In the genomic region with DNA sequence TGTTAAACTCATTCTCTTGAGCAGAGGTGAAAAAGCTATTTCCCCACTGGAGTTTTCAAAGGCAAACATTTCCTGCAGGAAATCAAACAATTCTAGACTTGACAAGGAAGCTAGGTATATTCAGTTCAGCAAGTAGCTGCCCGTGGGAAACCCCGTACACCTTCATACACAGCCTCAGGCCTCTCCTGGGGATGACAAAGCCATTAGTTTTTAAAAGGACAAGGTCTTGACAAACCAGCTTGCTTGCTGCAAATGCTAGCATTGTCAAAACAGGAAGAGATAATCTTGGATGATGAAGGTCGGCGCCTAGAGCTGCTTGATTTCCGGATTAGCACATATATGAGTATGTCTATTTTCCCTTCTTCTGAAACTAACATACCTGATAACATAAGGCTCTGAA, we compare ENCODE assay signal across 28 cellular contexts.
A peak's percentile ranks its signal among the peaks of the same experiment; 100 is the strongest.
DNase-seq lines count a peak whose midpoint lies in the region; ATAC-seq, FAIRE-seq and TF ChIP-seq lines count a peak whose summit lies in the region.
"Had no signal": no experiment of that assay in that cellular context is flagged by ENCODE, and none has a peak within 500 bp of the region (broad histone marks: within the 10 kb centered on the region; RNA-seq: fewer than 3 reads in every experiment).

No MANE protein-coding gene starts in this region.

- no peaks in the 10 kb centered on the region for H3K36me3 ChIP-seq in Karpas-422 (ENCODE audit: insufficient read depth, low read length)
- H3K36me3 ChIP-seq in H1 (ENCODE audit: control insufficient read depth in 2 of 4, insufficient read depth in 4 of 4, low read length in 3 of 4): no peaks in the 10 kb centered on the region
- no peaks in the 10 kb centered on the region for H3K36me3 ChIP-seq in neuronal stem cell (replicated peaks in 1 of 2; ENCODE audit: control insufficient read depth in 2 of 2, insufficient read depth in 2 of 2, low read length in 2 of 2)
- H3K36me3 ChIP-seq: cardiac muscle cell, pancreas, SJSA1, upper lobe of left lung had no signal

- H3K9me3 Mint-ChIP-seq in activated T-helper 2 cell treated with anti-CD3 and anti-CD28 coated beads, Interferon-gamma antibody, Interleukin-2, Interleukin-4, amounts not matched to agents 10 μg/mL and 5 μg/mL and 100 μg/mL, durations not matched to agents 14 hours and 24 hours and 36 hours: no peaks in the 10 kb centered on the region
- H3K9me3 Mint-ChIP-seq: T-helper 1 cell treated with Interleukin-12 subunit alpha and Interleukin-12 subunit beta and Interleukin-4 antibody, amounts not matched to agents 30 μg/mL and 1 μg/mL, for 36 hours had no signal

- H3K9ac ChIP-seq in Karpas-422 (ENCODE audit: low read length) (no peak overlapping the region), H1 (replicated peaks in 1 of 4; ENCODE audit: extremely low read depth in 1 of 4, low read depth in 3 of 4, low read length in 3 of 4) (no peak overlapping the region), neuronal stem cell (ENCODE audit: low read depth, low read length, poor library complexity) (no peak overlapping the region)

- H3K27me3 ChIP-seq in Karpas-422 (ENCODE audit: low read length) (no peaks in the 10 kb centered on the region), H1 (replicated peaks in 1 of 4; ENCODE audit: control insufficient read depth in 3 of 4, extremely low read depth in 1 of 4, insufficient read depth in 3 of 4, low read length in 3 of 4) (no peaks in the 10 kb centered on the region), neuronal stem cell (ENCODE audit: control insufficient read depth in 3 of 3, insufficient read depth in 3 of 3, low read depth in 1 of 3, low read length in 3 of 3) (no peaks in the 10 kb centered on the region)
- H3K27me3 ChIP-seq: cardiac muscle cell, pancreas, SJSA1, upper lobe of left lung had no signal

- H3K79me1 ChIP-seq in H1 (ENCODE audit: low read depth, low read length) (no peaks in the 10 kb centered on the region), neuronal stem cell (ENCODE audit: low read depth, low read length) (no peaks in the 10 kb centered on the region)

- H3K9me3 ChIP-seq in Karpas-422 (ENCODE audit: low read length): peaks cover 3% of the 10 kb centered on the region; the same call in 1 of the 2 replicates
- no peaks in the 10 kb centered on the region for H3K9me3 ChIP-seq in H1 (ENCODE audit: insufficient read depth in 2 of 2, low read depth in 1 of 2, low read length in 1 of 2)
- no peaks in the 10 kb centered on the region for H3K9me3 ChIP-seq in neuronal stem cell (replicated peaks in 1 of 2; ENCODE audit: control insufficient read depth in 2 of 2, insufficient read depth in 1 of 2, low read depth in 1 of 2, low read length in 2 of 2)
- H3K9me3 ChIP-seq: pancreas, SJSA1, upper lobe of left lung had no signal

- H3K36me3 Mint-ChIP-seq in activated T-helper 2 cell treated with anti-CD3 and anti-CD28 coated beads, Interferon-gamma antibody, Interleukin-2, Interleukin-4, amounts not matched to agents 10 μg/mL and 5 μg/mL and 100 μg/mL, durations not matched to agents 14 hours and 24 hours and 36 hours (ENCODE audit: low read depth): no peaks in the 10 kb centered on the region
- H3K36me3 Mint-ChIP-seq: activated CD4-positive, alpha-beta memory T cell treated with anti-CD3 and anti-CD28 coated beads for 36 hours; memory B cell; naive B cell had no signal

- H3K4me2 ChIP-seq in Karpas-422 (ENCODE audit: low read depth, low read length, poor library complexity, severe bottlenecking) (no peak overlapping the region), H1 (ENCODE audit: insufficient read depth in 1 of 2, low read depth in 2 of 2, low read length in 2 of 2) (no peak overlapping the region), neuronal stem cell (ENCODE audit: insufficient read depth, low read length, poor library complexity, severe bottlenecking) (no peak overlapping the region)
- H3K4me2 ChIP-seq: PC-9 had no signal

- TF ChIP-seq RAD21 in H1 (IDR thresholded peaks at IDR 0.05 in 1 of 2, conservative IDR thresholded peaks at IDR 0.05 in 1 of 2; ENCODE audit: low read depth in 2 of 2, low read length in 2 of 2): no peak

- H3K14ac ChIP-seq in H1 (ENCODE audit: insufficient read length) (no peak overlapping the region), neuronal stem cell (ENCODE audit: low read length) (no peak overlapping the region)

- H2BK12ac ChIP-seq in H1 (ENCODE audit: low read depth, low read length): no peak overlapping the region
- H2BK12ac ChIP-seq in neuronal stem cell (ENCODE audit: low read length): no peak overlapping the region

- H4K20me1 ChIP-seq in Karpas-422 (ENCODE audit: insufficient read depth, low read depth, low read length) (no peaks in the 10 kb centered on the region), H1 (replicated peaks in 1 of 2; ENCODE audit: control insufficient read depth in 1 of 2, insufficient read depth in 2 of 2, low read length in 2 of 2) (no peaks in the 10 kb centered on the region)

- H3K4ac ChIP-seq in H1 (replicated peaks; ENCODE audit: insufficient read length, low read depth, low read length) (no peak overlapping the region), neuronal stem cell (ENCODE audit: low read length) (no peak overlapping the region)

- H2AK5ac ChIP-seq in H1 (ENCODE audit: low read depth, low read length) (no peak overlapping the region), neuronal stem cell (ENCODE audit: low read depth, low read length) (no peak overlapping the region)

- no peak for TF ChIP-seq CTCF in H1 (IDR thresholded peaks at IDR 0.05; ENCODE audit: control extremely low read depth in 1 of 3, insufficient read depth in 1 of 3, low read depth in 1 of 3, low read length in 3 of 3)

- 94% methylated on average over 5 of the region's 5 CpGs; no CpG with 5 or more reads in 1 of the 2 experiments for WGBS in H1 (ENCODE audit: extremely low coverage in 1 of 2, insufficient coverage in 1 of 2, insufficient read length in 1 of 2, insufficient replicate concordance in 2 of 2, low coverage in 1 of 2, low lambda C conversion rate in 2 of 2, missing lambda C conversion rate in 1 of 2), 2 experiments
- WGBS in neuronal stem cell (ENCODE audit: extremely low coverage in 2 of 2, insufficient read length in 2 of 2, insufficient replicate concordance in 1 of 2), 2 donors: no CpG with 5 or more reads among the region's 5 CpGs

- no peak overlapping the region for H4K91ac ChIP-seq in H1 (replicated peaks; ENCODE audit: insufficient read length, low read length)
- no peak overlapping the region for H4K91ac ChIP-seq in neuronal stem cell (ENCODE audit: low read depth, low read length, poor library complexity)

- TF ChIP-seq EP300 in H1 (IDR thresholded peaks at IDR 0.05; ENCODE audit: borderline replicate concordance in 1 of 2, low read depth in 2 of 2, low read length in 2 of 2): no peak

- H2AFZ ChIP-seq in Karpas-422 (ENCODE audit: low read length) (no peak overlapping the region), H1 (ENCODE audit: low read length) (peak overlapping the region; percentile 19; the same call in 1 of the 2 replicates), neuronal stem cell (ENCODE audit: low read length) (peak overlapping the region; percentile 52)
- H2AFZ ChIP-seq: PC-9 had no signal

- no peak overlapping the region for H3K18ac ChIP-seq in H1 (ENCODE audit: extremely low read depth, low read length)
- no peak overlapping the region for H3K18ac ChIP-seq in neuronal stem cell (ENCODE audit: low read length)

- H3K23me2 ChIP-seq in H1 (ENCODE audit: low read depth, low read length): no peaks in the 10 kb centered on the region

- no peak for ATAC-seq in GM19351 (IDR thresholded peaks at IDR 0.05; ENCODE audit: unreplicated experiment)
- ATAC-seq in Right ventricle myocardium inferior: no peak
- ATAC-seq: pancreas, sciatic nerve had no signal

- H4K8ac ChIP-seq in H1 (ENCODE audit: extremely low read depth, insufficient read depth, low read length): no peak overlapping the region
- H4K8ac ChIP-seq in neuronal stem cell (ENCODE audit: low read depth, low read length): no peak overlapping the region

- H3K27ac ChIP-seq in Karpas-422 (ENCODE audit: low read length): no peak overlapping the region
- no peak overlapping the region for H3K27ac ChIP-seq in H1 (ENCODE audit: low read depth, low read length)
- no peak overlapping the region for H3K27ac ChIP-seq in neuronal stem cell (replicated peaks; ENCODE audit: low read length)
- H3K27ac ChIP-seq: cardiac muscle cell, pancreas, PC-9, SJSA1, upper lobe of left lung had no signal

- TF ChIP-seq POLR2A in H1 (IDR thresholded peaks at IDR 0.05; ENCODE audit: control extremely low read depth in 1 of 2, low read depth in 2 of 2, low read length in 2 of 2): no peak

- POLR2A ChIA-PET in H1 (lab: Charles Lee; ENCODE audit: partially characterized antibody): no interaction called here

- no peaks in the 10 kb centered on the region for H3K9me2 ChIP-seq in Karpas-422 (replicated peaks; ENCODE audit: insufficient read depth, low read length)

- H2BK5ac ChIP-seq in H1 (ENCODE audit: low read depth, low read length): no peak overlapping the region
- H2BK5ac ChIP-seq in neuronal stem cell (ENCODE audit: low read length): no peak overlapping the region

- H3K79me2 ChIP-seq in Karpas-422 (ENCODE audit: low read length) (no peaks in the 10 kb centered on the region), H1 (ENCODE audit: control insufficient read depth in 1 of 2, insufficient read depth in 2 of 2, low read length in 2 of 2) (no peaks in the 10 kb centered on the region)

- H3K23ac ChIP-seq in H1 (ENCODE audit: insufficient read length) (no peak overlapping the region), neuronal stem cell (ENCODE audit: low read depth, low read length, poor library complexity) (no peak overlapping the region)

- intact Hi-C loops in activated T-helper 2 cell treated with anti-CD3 and anti-CD28 coated beads, Interferon-gamma antibody, Interleukin-2, Interleukin-4, amounts not matched to agents 10 μg/mL and 5 μg/mL and 100 μg/mL, durations not matched to agents 14 hours and 24 hours and 36 hours (cut with micrococcal nuclease): no loop called here
- intact Hi-C loops in Right ventricle myocardium inferior (cut with DNase I): no loop called here

- DNase-seq in Karpas-422 (peak; percentile 37), NOMO-1 treated with DMSO at 0.1 percent for 48 hours (lab: John Stamatoyannopoulos, UW; ENCODE audit: unreplicated experiment) (peak; percentile 73), H1 (ENCODE audit: low read depth in 1 of 2, low spot score in 2 of 2) (no peak), neuronal stem cell (ENCODE audit: low spot score) (no peak), Right ventricle myocardium inferior (ENCODE audit: missing footprints) (no peak)
- no peak for DNase-seq in activated T-helper 2 cell treated with anti-CD3 and anti-CD28 coated beads, Interferon-gamma antibody, Interleukin-2, Interleukin-4, amounts not matched to agents 10 μg/mL and 5 μg/mL and 100 μg/mL, durations not matched to agents 14 hours and 24 hours and 36 hours (ENCODE audit: low spot score)
- DNase-seq: activated CD4-positive, alpha-beta memory T cell treated with anti-CD3 and anti-CD28 coated beads for 36 hours; activated CD4-positive, CD25-positive, alpha-beta regulatory T cell; activated naive CD4-positive, alpha-beta T cell treated with Interleukin-2 at 50 U/mL for 16 hours; amniotic stem cell; dermis blood vessel endothelial cell; DND-41; foreskin melanocyte; IMR-90; kidney; naive B cell; NCI-H2081 treated with DMSO at 0.1 percent for 48 hours; NCI-H524; pancreas; PC-9; stimulated activated CD4-positive, alpha-beta T cell treated with anti-CD3 and anti-CD28 coated beads, Interleukin-15, amount 100 ng/mL, for 24 hours; upper lobe of left lung had no signal

- H3K4me3 ChIP-seq in Karpas-422 (ENCODE audit: low read length): no peak overlapping the region
- no peak overlapping the region for H3K4me3 ChIP-seq in H1 (ENCODE audit: extremely low read depth in 1 of 4, insufficient read depth in 2 of 4, low read depth in 3 of 4, low read length in 4 of 4)
- no peak overlapping the region for H3K4me3 ChIP-seq in neuronal stem cell (ENCODE audit: low read length in 2 of 2)
- H3K4me3 ChIP-seq: cardiac muscle cell, pancreas, PC-9, SJSA1, upper lobe of left lung had no signal

- H3K4me1 Mint-ChIP-seq in activated T-helper 2 cell treated with anti-CD3 and anti-CD28 coated beads, Interferon-gamma antibody, Interleukin-2, Interleukin-4, amounts not matched to agents 10 μg/mL and 5 μg/mL and 100 μg/mL, durations not matched to agents 14 hours and 24 hours and 36 hours (ENCODE audit: low read depth): no peaks in the 10 kb centered on the region

- no peaks in the 10 kb centered on the region for H3K27me3 Mint-ChIP-seq in activated T-helper 2 cell treated with anti-CD3 and anti-CD28 coated beads, Interferon-gamma antibody, Interleukin-2, Interleukin-4, amounts not matched to agents 10 μg/mL and 5 μg/mL and 100 μg/mL, durations not matched to agents 14 hours and 24 hours and 36 hours (ENCODE audit: low read depth)
- H3K27me3 Mint-ChIP-seq: activated CD4-positive, alpha-beta memory T cell treated with anti-CD3 and anti-CD28 coated beads for 36 hours; memory B cell had no signal

- H3K4me1 ChIP-seq in Karpas-422 (ENCODE audit: low read length): no peaks in the 10 kb centered on the region
- H3K4me1 ChIP-seq in H1 (replicated peaks in 1 of 4; ENCODE audit: control insufficient read depth in 3 of 4, insufficient read depth in 4 of 4, low read length in 3 of 4): no peaks in the 10 kb centered on the region; a peak in 1 of 7 replicates
- H3K4me1 ChIP-seq in neuronal stem cell (ENCODE audit: control insufficient read depth in 2 of 2, insufficient read depth in 1 of 2, low read depth in 1 of 2, low read length in 2 of 2): peaks cover 0 to 7% of the 10 kb centered on the region in 2 donors
- H3K4me1 ChIP-seq: pancreas, SJSA1, upper lobe of left lung had no signal

- no peak overlapping the region for H3K56ac ChIP-seq in H1 (replicated peaks; ENCODE audit: insufficient read length, low read depth, low read length)

- no peak for FAIRE-seq in H1 (lab: Jason Lieb, UNC)
- FAIRE-seq: kidney, pancreas had no signal

- no peak overlapping the region for H3K27ac Mint-ChIP-seq in activated T-helper 2 cell treated with anti-CD3 and anti-CD28 coated beads, Interferon-gamma antibody, Interleukin-2, Interleukin-4, amounts not matched to agents 10 μg/mL and 5 μg/mL and 100 μg/mL, durations not matched to agents 14 hours and 24 hours and 36 hours
- H3K27ac Mint-ChIP-seq: activated CD4-positive, alpha-beta memory T cell treated with anti-CD3 and anti-CD28 coated beads for 36 hours; memory B cell; naive B cell; T-helper 1 cell treated with Interleukin-12 subunit alpha and Interleukin-12 subunit beta and Interleukin-4 antibody, amounts not matched to agents 30 μg/mL and 1 μg/mL, for 36 hours had no signal

- H2BK15ac ChIP-seq in H1 (ENCODE audit: low read length): no peak overlapping the region
- H2BK15ac ChIP-seq in neuronal stem cell (ENCODE audit: low read length): no peak overlapping the region

- no peak overlapping the region for H3K4me3 Mint-ChIP-seq in activated T-helper 2 cell treated with anti-CD3 and anti-CD28 coated beads, Interferon-gamma antibody, Interleukin-2, Interleukin-4, amounts not matched to agents 10 μg/mL and 5 μg/mL and 100 μg/mL, durations not matched to agents 14 hours and 24 hours and 36 hours (ENCODE audit: low read depth)
- H3K4me3 Mint-ChIP-seq: activated CD4-positive, alpha-beta memory T cell treated with anti-CD3 and anti-CD28 coated beads for 36 hours; memory B cell; naive B cell; T-helper 1 cell treated with Interleukin-12 subunit alpha and Interleukin-12 subunit beta and Interleukin-4 antibody, amounts not matched to agents 30 μg/mL and 1 μg/mL, for 36 hours had no signal

- H2BK20ac ChIP-seq in H1 (ENCODE audit: low read length): no peak overlapping the region

- CTCF ChIA-PET in H1 (lab: Charles Lee; ENCODE audit: partially characterized antibody): no interaction called here

- no peak overlapping the region for H4K5ac ChIP-seq in H1 (ENCODE audit: insufficient read length, low read depth, low read length)

- H2BK120ac ChIP-seq in H1 (replicated peaks; ENCODE audit: low read depth, low read length): no peak overlapping the region
- no peak overlapping the region for H2BK120ac ChIP-seq in neuronal stem cell (ENCODE audit: low read depth, low read length)

Comparison
In these comparisons a context has a peak if more than half of its experiments do, and no peak if none do; other contexts are left out.
1. DNase-seq: peak in Karpas-422 (single experiment) and NOMO-1 treated with DMSO at 0.1 percent for 48 hours (single experiment); none in H1 (0 of 2), neuronal stem cell (single experiment), activated T-helper 2 cell treated with anti-CD3 and anti-CD28 coated beads, Interferon-gamma antibody, Interleukin-2, Interleukin-4, amounts not matched to agents 10 μg/mL and 5 μg/mL and 100 μg/mL, durations not matched to agents 14 hours and 24 hours and 36 hours (single experiment) and Right ventricle myocardium inferior (single experiment).